In the genomic region with DNA sequence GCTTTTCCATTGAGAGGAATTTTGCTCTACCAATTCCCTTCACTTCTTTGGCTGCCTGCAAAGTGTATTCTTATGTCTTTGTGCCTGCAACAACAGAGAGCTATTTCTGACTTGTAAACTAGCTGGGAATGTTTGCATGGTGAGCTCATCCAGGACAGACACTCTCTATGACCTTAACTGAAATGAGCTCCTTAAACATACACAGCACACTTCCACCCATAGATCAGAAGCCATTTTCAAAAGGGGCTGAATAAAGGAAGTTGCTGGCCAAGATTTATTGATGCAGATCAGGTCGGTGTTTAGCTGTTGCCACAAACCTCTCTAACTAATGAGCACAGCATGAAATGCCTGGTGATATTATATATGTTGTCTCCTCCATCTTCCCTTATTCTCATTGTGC, we compare ENCODE assay signal across 9 cellular contexts.
DNase-seq lines count a peak whose midpoint lies in the region; ATAC-seq and TF ChIP-seq lines count a peak whose summit lies in the region.
"Had no signal": no experiment of that assay in that cellular context is flagged by ENCODE, and none has a peak within 500 bp of the region (broad histone marks: within the 10 kb centered on the region; RNA-seq: fewer than 3 reads in every experiment).

No MANE protein-coding gene starts in this region.

- H3K4me1 ChIP-seq in thyroid gland, result peaks cover 6 to 9% of the 10 kb centered on the region in 2 donors

- TF ChIP-seq CTCF in fibroblast of villous mesenchyme (IDR thresholded peaks at IDR 0.05; ENCODE audit: insufficient read depth, low read depth, low read length) (no peak), thyroid gland (IDR thresholded peaks at IDR 0.05) (no peak), GM10266 (IDR thresholded peaks at IDR 0.05; ENCODE audit: control insufficient read depth, insufficient read depth, low read depth, missing control alignments) (no peak)

- intact Hi-C loops in thyroid gland (cut with DNase I), result no loop called here

- H3K9me3 ChIP-seq in thyroid gland, result no peaks in the 10 kb centered on the region

- H3K27me3 ChIP-seq in thyroid gland, result no peaks in the 10 kb centered on the region

- ATAC-seq in HG03432 (IDR thresholded peaks at IDR 0.05; ENCODE audit: unreplicated experiment), result no peak

- TF ChIP-seq POLR2A in thyroid gland (IDR thresholded peaks at IDR 0.05), result no peak

- peak; percentile 86 for DNase-seq in Daoy (ENCODE audit: low read depth)
- peak; percentile 87 for DNase-seq in RPMI7951 (ENCODE audit: low read depth)
- DNase-seq in fibroblast of villous mesenchyme (ENCODE audit: low read depth), result peak; percentile 75
- peak; percentile 91 for DNase-seq in non-pigmented ciliary epithelial cell (ENCODE audit: low read depth)
- DNase-seq in thyroid gland, result no peak
- DNase-seq in GM10266 (ENCODE audit: extremely low spot score), result no peak
- DNase-seq in NCI-H1417 treated with DMSO at 0.1 percent for 48 hours (lab: John Stamatoyannopoulos, UW), result no peak
- DNase-seq: stimulated activated CD4-positive, alpha-beta T cell treated with anti-CD3 and anti-CD28 coated beads, Interleukin-2, amount 100 ng/mL, for 48 hours had no signal

- H3K4me3 ChIP-seq in fibroblast of villous mesenchyme (ENCODE audit: low read depth, low read length) (no peak overlapping the region), thyroid gland (replicated peaks in 1 of 3) (no peak overlapping the region)

- H3K36me3 ChIP-seq in thyroid gland, result no peaks in the 10 kb centered on the region

- H3K27ac ChIP-seq in thyroid gland, result no peak overlapping the region

- 57 to 71% methylated on average over 1 of the region's 1 CpG for WGBS in thyroid gland, 2 donors

Comparison
In these comparisons a context has a peak if more than half of its experiments do, and no peak if none do; other contexts are left out.
1. DNase-seq: peak in Daoy (single experiment), RPMI7951 (single experiment), fibroblast of villous mesenchyme (single experiment) and non-pigmented ciliary epithelial cell (single experiment); none in thyroid gland (0 of 2), GM10266 (single experiment) and NCI-H1417 treated with DMSO at 0.1 percent for 48 hours (single experiment).